1 cellular context compared by ENCODE assay signal in the genomic region with DNA sequence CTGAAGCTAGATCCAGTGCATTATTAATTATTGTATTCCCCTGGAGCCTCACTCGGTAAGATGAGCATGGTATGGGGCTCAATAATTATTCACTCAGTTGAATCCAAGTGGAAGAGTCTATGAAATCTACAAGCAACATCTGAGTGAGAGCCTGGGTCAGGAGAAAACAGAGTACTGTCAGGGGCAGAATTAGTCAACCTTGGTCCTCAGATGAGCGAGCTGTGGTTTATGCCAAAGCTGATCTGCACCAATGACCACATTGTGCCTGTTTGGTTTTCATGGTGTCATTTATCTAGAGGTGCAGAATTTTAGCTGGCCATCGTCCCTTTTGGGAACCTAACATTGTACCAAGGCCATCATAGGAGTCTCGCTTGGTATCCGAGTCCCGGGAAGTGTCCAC.
TF ChIP-seq lines count a peak whose summit lies in the region.

No MANE protein-coding gene starts in this region.

TF ChIP-seq in GM23338, 12 proteins besides CTCF, POLR2A, EP300 and RAD21 (continued from another document):
- TF ChIP-seq, protein P1, sequence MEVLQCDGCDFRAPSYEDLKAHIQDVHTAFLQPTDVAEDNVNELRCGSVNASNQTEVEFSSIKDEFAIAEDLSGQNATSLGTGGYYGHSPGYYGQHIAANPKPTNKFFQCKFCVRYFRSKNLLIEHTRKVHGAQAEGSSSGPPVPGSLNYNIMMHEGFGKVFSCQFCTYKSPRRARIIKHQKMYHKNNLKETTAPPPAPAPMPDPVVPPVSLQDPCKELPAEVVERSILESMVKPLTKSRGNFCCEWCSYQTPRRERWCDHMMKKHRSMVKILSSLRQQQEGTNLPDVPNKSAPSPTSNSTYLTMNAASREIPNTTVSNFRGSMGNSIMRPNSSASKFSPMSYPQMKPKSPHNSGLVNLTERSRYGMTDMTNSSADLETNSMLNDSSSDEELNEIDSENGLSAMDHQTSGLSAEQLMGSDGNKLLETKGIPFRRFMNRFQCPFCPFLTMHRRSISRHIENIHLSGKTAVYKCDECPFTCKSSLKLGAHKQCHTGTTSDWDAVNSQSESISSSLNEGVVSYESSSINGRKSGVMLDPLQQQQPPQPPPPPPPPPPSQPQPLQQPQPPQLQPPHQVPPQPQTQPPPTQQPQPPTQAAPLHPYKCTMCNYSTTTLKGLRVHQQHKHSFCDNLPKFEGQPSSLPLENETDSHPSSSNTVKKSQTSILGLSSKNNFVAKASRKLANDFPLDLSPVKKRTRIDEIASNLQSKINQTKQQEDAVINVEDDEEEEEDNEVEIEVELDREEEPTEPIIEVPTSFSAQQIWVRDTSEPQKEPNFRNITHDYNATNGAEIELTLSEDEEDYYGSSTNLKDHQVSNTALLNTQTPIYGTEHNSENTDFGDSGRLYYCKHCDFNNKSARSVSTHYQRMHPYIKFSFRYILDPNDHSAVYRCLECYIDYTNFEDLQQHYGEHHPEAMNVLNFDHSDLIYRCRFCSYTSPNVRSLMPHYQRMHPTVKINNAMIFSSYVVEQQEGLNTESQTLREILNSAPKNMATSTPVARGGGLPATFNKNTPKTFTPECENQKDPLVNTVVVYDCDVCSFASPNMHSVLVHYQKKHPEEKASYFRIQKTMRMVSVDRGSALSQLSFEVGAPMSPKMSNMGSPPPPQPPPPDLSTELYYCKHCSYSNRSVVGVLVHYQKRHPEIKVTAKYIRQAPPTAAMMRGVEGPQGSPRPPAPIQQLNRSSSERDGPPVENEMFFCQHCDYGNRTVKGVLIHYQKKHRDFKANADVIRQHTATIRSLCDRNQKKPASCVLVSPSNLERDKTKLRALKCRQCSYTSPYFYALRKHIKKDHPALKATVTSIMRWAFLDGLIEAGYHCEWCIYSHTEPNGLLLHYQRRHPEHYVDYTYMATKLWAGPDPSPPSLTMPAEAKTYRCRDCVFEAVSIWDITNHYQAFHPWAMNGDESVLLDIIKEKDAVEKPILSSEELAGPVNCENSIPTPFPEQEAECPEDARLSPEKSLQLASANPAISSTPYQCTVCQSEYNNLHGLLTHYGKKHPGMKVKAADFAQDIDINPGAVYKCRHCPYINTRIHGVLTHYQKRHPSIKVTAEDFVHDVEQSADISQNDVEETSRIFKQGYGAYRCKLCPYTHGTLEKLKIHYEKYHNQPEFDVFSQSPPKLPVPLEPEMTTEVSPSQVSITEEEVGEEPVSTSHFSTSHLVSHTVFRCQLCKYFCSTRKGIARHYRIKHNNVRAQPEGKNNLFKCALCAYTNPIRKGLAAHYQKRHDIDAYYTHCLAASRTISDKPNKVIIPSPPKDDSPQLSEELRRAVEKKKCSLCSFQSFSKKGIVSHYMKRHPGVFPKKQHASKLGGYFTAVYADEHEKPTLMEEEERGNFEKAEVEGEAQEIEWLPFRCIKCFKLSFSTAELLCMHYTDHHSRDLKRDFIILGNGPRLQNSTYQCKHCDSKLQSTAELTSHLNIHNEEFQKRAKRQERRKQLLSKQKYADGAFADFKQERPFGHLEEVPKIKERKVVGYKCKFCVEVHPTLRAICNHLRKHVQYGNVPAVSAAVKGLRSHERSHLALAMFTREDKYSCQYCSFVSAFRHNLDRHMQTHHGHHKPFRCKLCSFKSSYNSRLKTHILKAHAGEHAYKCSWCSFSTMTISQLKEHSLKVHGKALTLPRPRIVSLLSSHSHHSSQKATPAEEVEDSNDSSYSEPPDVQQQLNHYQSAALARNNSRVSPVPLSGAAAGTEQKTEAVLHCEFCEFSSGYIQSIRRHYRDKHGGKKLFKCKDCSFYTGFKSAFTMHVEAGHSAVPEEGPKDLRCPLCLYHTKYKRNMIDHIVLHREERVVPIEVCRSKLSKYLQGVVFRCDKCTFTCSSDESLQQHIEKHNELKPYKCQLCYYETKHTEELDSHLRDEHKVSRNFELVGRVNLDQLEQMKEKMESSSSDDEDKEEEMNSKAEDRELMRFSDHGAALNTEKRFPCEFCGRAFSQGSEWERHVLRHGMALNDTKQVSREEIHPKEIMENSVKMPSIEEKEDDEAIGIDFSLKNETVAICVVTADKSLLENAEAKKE (CRISPR knock-in tag; IDR thresholded peaks at IDR 0.05), result no peak
- TF ChIP-seq NANOG (IDR thresholded peaks at IDR 0.05; ENCODE audit: borderline replicate concordance) (no peak), STAT1 (IDR thresholded peaks at IDR 0.05; ENCODE audit: unreplicated experiment) (no peak), JUNB (IDR thresholded peaks at IDR 0.05; ENCODE audit: unreplicated experiment) (no peak), ZNF114 (CRISPR knock-in tag; IDR thresholded peaks at IDR 0.05) (no peak), EZH2 (IDR thresholded peaks at IDR 0.05; ENCODE audit: low read depth, unreplicated experiment) (no peak)
